Comparison of ENCODE assay signal across 8 cellular contexts in genomic region chr1:26321315-26322041, GRCh38. TPM values are rescaled to one million over a fixed set of nuclear protein-coding genes. Genes with fewer than 3 reads are reported as not detected.
DNase-seq lines count a peak whose midpoint lies in the region; ATAC-seq and TF ChIP-seq lines count a peak whose summit lies in the region.

No MANE protein-coding gene starts in this region.

- H3K27ac ChIP-seq in foreskin keratinocyte, result no peak overlapping the region
- no peak overlapping the region for H3K27ac ChIP-seq in subcutaneous abdominal adipose tissue (ENCODE audit: low read depth, low read length)

- H3K9ac ChIP-seq in subcutaneous abdominal adipose tissue (ENCODE audit: low read length in 5 of 5), result peak overlapping the region in 2 of 5 donors; percentile 5 to 25

- H3K4me1 ChIP-seq in foreskin keratinocyte (no peaks in the 10 kb centered on the region), subcutaneous abdominal adipose tissue (ENCODE audit: control insufficient read depth in 5 of 5, insufficient read depth in 5 of 5, low read length in 5 of 5) (peaks cover 4 to 34% (median 13%) of the 10 kb centered on the region in 5 donors)

- DNase-seq in AG08396 (ENCODE audit: low spot score) (peak; percentile 90), LNCaP clone FGC (ENCODE audit: low read depth) (no peak), SIG-M5 treated with dmso at 0.1 percent for 504 hours (lab: John Stamatoyannopoulos, UW; ENCODE audit: unreplicated experiment) (peak; percentile 78), foreskin keratinocyte (peak in 1 of 2 donors; percentile 53), omental fat pad (ENCODE audit: low spot score) (peak; percentile 99)
- peak; percentile 87 for DNase-seq in activated effector memory CD4-positive, alpha-beta T cell treated with Interleukin-2 at 50 U/mL for 16 hours

- TF ChIP-seq CTCF in LNCaP clone FGC (IDR thresholded peaks at IDR 0.05; ENCODE audit: control insufficient read depth, extremely low read depth, insufficient read depth), result peak; percentile 63
- peak; percentile 97 for TF ChIP-seq CTCF in foreskin keratinocyte (conservative IDR thresholded peaks at IDR 0.05)
- TF ChIP-seq CTCF in omental fat pad (IDR thresholded peaks at IDR 0.05), result peak in 2 of 3 donors; percentile 48 to 69

- H3K36me3 ChIP-seq in subcutaneous abdominal adipose tissue (ENCODE audit: control insufficient read depth in 5 of 5, insufficient read depth in 5 of 5, low read length in 5 of 5), result no peaks in the 10 kb centered on the region

- H3K27me3 ChIP-seq in foreskin keratinocyte, result no peaks in the 10 kb centered on the region
- H3K27me3 ChIP-seq in subcutaneous abdominal adipose tissue (ENCODE audit: control insufficient read depth in 5 of 5, insufficient read depth in 4 of 5, low read length in 5 of 5), result peaks cover 0 to 5% (median 0%) of the 10 kb centered on the region in 5 donors

- H3K9me3 ChIP-seq in subcutaneous abdominal adipose tissue (ENCODE audit: control insufficient read depth in 5 of 5, low read length in 5 of 5), result no peaks in the 10 kb centered on the region

- ATAC-seq in GM19023 (IDR thresholded peaks at IDR 0.05; ENCODE audit: unreplicated experiment) (peak; percentile 42), foreskin keratinocyte (peak; percentile 76), omental fat pad (ENCODE audit: low FRiP score) (peak; percentile 90)

- no peak overlapping the region for H3K4me3 ChIP-seq in LNCaP clone FGC (ENCODE audit: low read depth, low read length)
- peak overlapping the region in 3 of 5 donors; percentile 13 to 40 (median 22) for H3K4me3 ChIP-seq in subcutaneous abdominal adipose tissue (ENCODE audit: low read depth in 1 of 5, low read length in 5 of 5)

RNA-seq across cellular contexts. Expression of gene CD52, which starts 3.7 kb away (rescaled TPM):
- total RNA-seq in foreskin keratinocyte (0.25 TPM in 1 of 2 replicates, not detected in the other), omental fat pad (100 to 1,000 TPM in 1 of 4 donors, 10 to 100 TPM in 1, 1 to 10 TPM in 1, not detected in 1; 4.3 to 227 (median 13.2) TPM)
- polyA plus RNA-seq in foreskin keratinocyte, result 0.18 and 0.36 TPM in 2 replicates

RNA-seq across cellular contexts. Expression of gene UBXN11, which starts 15.0 kb away (rescaled TPM):
- 5.6 and 9.9 TPM in 2 replicates for total RNA-seq in foreskin keratinocyte
- 12.4 and 13.3 TPM in 2 replicates for polyA plus RNA-seq in foreskin keratinocyte
- 10 to 100 TPM; 12.2 to 23.8 (median 17.7) TPM for total RNA-seq in omental fat pad

RNA-seq across cellular contexts. Expression of gene CRYBG2, which starts 32.5 kb away (rescaled TPM):
- total RNA-seq in foreskin keratinocyte (3.8 and 5.6 TPM in 2 replicates), omental fat pad (not detected)
- polyA plus RNA-seq in foreskin keratinocyte, result 4.8 and 7.3 TPM in 2 replicates

RNA-seq across cellular contexts. Expression of gene SH3BGRL3, which starts 41.6 kb away (rescaled TPM):
- 194 and 196 TPM in 2 replicates for total RNA-seq in foreskin keratinocyte
- polyA plus RNA-seq in foreskin keratinocyte, result 543 and 549 TPM in 2 replicates
- total RNA-seq in omental fat pad, result 100 to 1,000 TPM in 1 of 4 donors, 10 to 100 TPM in 3; 42.4 to 124 (median 82.4) TPM

RNA-seq across cellular contexts. Expression of gene ZNF683, which starts 51.1 kb away (rescaled TPM):
- total RNA-seq in foreskin keratinocyte (not detected in 2 replicates), omental fat pad (not detected)
- not detected in 2 replicates for polyA plus RNA-seq in foreskin keratinocyte
